19 cellular contexts compared by ENCODE assay signal in the genomic region with DNA sequence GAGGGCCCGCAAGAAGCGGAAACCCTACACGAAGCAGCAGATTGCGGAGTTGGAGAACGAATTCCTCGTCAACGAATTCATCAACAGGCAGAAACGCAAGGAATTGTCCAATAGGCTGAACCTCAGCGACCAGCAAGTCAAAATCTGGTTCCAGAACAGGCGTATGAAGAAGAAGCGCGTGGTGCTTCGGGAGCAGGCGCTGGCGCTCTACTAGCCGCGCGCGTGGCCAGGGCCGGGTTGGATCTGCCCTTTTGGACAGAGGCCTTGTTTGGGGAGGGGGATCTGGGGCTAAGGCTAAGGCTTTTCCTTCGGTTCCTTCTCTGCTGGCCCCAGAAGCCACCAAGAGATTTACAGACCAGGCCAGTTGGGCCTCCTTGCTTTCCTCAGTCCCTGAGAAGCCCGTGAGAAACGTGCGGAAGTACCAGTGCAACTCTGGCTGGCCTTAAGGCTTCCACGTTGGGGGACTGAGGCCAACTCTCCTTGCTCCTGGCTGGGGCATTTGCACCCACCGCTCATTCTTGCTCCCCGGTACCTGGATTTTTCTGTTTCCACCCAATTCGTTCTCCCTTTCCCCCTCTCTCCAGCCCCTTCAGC. TPM values are rescaled to one million over a fixed set of nuclear protein-coding genes. Genes with fewer than 3 reads are reported as not detected.
DNase-seq lines count a peak whose midpoint lies in the region; ATAC-seq, FAIRE-seq and TF ChIP-seq lines count a peak whose summit lies in the region.
"Had no signal": no experiment of that assay in that cellular context is flagged by ENCODE, and none has a peak within 500 bp of the region (broad histone marks: within the 10 kb centered on the region; RNA-seq: fewer than 3 reads in every experiment).

No MANE protein-coding gene starts in this region.

- in situ Hi-C loops in K562 (cut with MboI), result no loop called here

- H3K79me2 ChIP-seq in K562 (ENCODE audit: control insufficient read depth, insufficient read depth, low read length), result no peaks in the 10 kb centered on the region

- TF ChIP-seq POLR2A in K562 (conservative IDR thresholded peaks at IDR 0.05), result no peak
- TF ChIP-seq POLR2A in vagina (IDR thresholded peaks at IDR 0.05), result no peak
- no peak for TF ChIP-seq POLR2A in breast epithelium (IDR thresholded peaks at IDR 0.05)

- no peak for TF ChIP-seq EP300 in K562 (IDR thresholded peaks at IDR 0.05; ENCODE audit: low read length)

- CTCF ChIA-PET in K562 (lab: Yijun Ruan, JAX; ENCODE audit: low intra/inter-chr PET ratio), result no interaction called here

- WGBS in K562 (ENCODE audit: insufficient coverage, low coverage, missing lambda C conversion rate), result 24% methylated on average over 28 of the region's 28 CpGs

- H3K27ac ChIP-seq in K562 (ENCODE audit: extremely low read depth, low read depth, low read length), result no peak overlapping the region
- peak overlapping the region; percentile 91 for H3K27ac ChIP-seq in vagina
- no peak overlapping the region for H3K27ac ChIP-seq in breast epithelium
- H3K27ac ChIP-seq in dorsolateral prefrontal cortex, result no peak overlapping the region
- H3K27ac ChIP-seq: C4-2B, GM23248, RWPE1 had no signal

- TF ChIP-seq RAD21 in K562 (CRISPR knock-in tag; conservative IDR thresholded peaks at IDR 0.05 in 1 of 2, IDR thresholded peaks at IDR 0.05 in 1 of 2), result no peak

- H4K20me1 ChIP-seq in K562 (replicated peaks; ENCODE audit: control insufficient read depth, insufficient read depth, low read length), result peaks cover 16% of the 10 kb centered on the region; the same call in 1 of the 2 replicates

- BruUV-seq in K562 (replicated peaks; lab: Mats Ljungman, UMichigan), result no TSS peak

- H3K36me3 ChIP-seq in K562 (ENCODE audit: control insufficient read depth, insufficient read depth, low read length) (no peaks in the 10 kb centered on the region), vagina (no peaks in the 10 kb centered on the region), breast epithelium (no peaks in the 10 kb centered on the region)

- no peak for FAIRE-seq in K562 (lab: Jason Lieb, UNC)
- FAIRE-seq: GM12878 had no signal

- H3K9me1 ChIP-seq in K562 (ENCODE audit: control insufficient read depth, insufficient read depth, low read length), result no peaks in the 10 kb centered on the region

- no peak overlapping the region for H3K9ac ChIP-seq in K562 (ENCODE audit: insufficient read depth in 1 of 2, low read depth in 2 of 2, low read length in 2 of 2)
- H3K9ac ChIP-seq: GM23248 had no signal

- TF ChIP-seq CTCF in K562 (IDR thresholded peaks at IDR 0.05 in 2 of 3, conservative IDR thresholded peaks at IDR 0.05 in 1 of 3; ENCODE audit: insufficient read depth in 2 of 3, low read depth in 1 of 3, low read length in 3 of 3) (no peak), vagina (IDR thresholded peaks at IDR 0.05) (no peak), breast epithelium (IDR thresholded peaks at IDR 0.05) (no peak), dorsolateral prefrontal cortex (IDR thresholded peaks at IDR 0.05 in 54 of 56, conservative IDR thresholded peaks at IDR 0.05 in 2 of 56; ENCODE audit: low read depth in 1 of 56, partially characterized antibody in 56 of 56) (no peak)

- H3K4me2 ChIP-seq in K562 (ENCODE audit: insufficient read depth, low read length), result no peak overlapping the region

- no peak for ATAC-seq in K562
- no peak for ATAC-seq in HG03342 (IDR thresholded peaks at IDR 0.05; ENCODE audit: unreplicated experiment)
- ATAC-seq: GM12878 had no signal

- no peaks in the 10 kb centered on the region for H3K9me3 ChIP-seq in K562 (replicated peaks; ENCODE audit: control insufficient read depth, insufficient read depth, low read depth, low read length)
- H3K9me3 ChIP-seq in vagina, result no peaks in the 10 kb centered on the region
- H3K9me3 ChIP-seq in breast epithelium, result no peaks in the 10 kb centered on the region

- H3K4me3 ChIP-seq in K562 (no peak overlapping the region), vagina (peak overlapping the region; percentile 48 to 54), breast epithelium (no peak overlapping the region), dorsolateral prefrontal cortex (no peak overlapping the region)
- H3K4me3 ChIP-seq: GM12878, GM23248 had no signal

- H3K27me3 ChIP-seq in K562 (ENCODE audit: control insufficient read depth in 2 of 2, insufficient read depth in 2 of 2, low read length in 2 of 2), result peaks cover 72 to 84% of the 10 kb centered on the region in 2 experiments
- H3K27me3 ChIP-seq in vagina, result no peaks in the 10 kb centered on the region
- H3K27me3 ChIP-seq in breast epithelium, result peaks cover 41 to 100% of the 10 kb centered on the region in 2 donors
- H3K27me3 ChIP-seq in dorsolateral prefrontal cortex, result peaks cover 38 to 100% (median 100%) of the 10 kb centered on the region in 45 donors

- intact Hi-C loops in K562 (cut with micrococcal nuclease) (no loop called here), vagina (cut with DNase I) (no loop called here), breast epithelium (cut with DNase I; ENCODE audit: low total_unique reads) (no loop called here), dorsolateral prefrontal cortex (cut with DNase I) (no loop called here)

- H3K4me1 ChIP-seq in K562 (replicated peaks in 1 of 2; ENCODE audit: control insufficient read depth in 2 of 2, insufficient read depth in 2 of 2, low read length in 2 of 2) (peaks cover 8 to 31% of the 10 kb centered on the region in 2 experiments), vagina (peaks cover 63% of the 10 kb centered on the region), breast epithelium (peaks cover 4 to 6% of the 10 kb centered on the region in 2 donors)

- POLR2A ChIA-PET in K562 (lab: Yijun Ruan, JAX), result no interaction called here

- DNase-seq in activated T-cell treated with anti-CD3 and anti-CD28 coated beads, Interleukin-2, amount 50 U/mL, for 48 hours, result peak; percentile 16 to 17
- DNase-seq in activated T-cell treated with anti-CD3 and anti-CD28 coated beads, Interleukin-2, amount 50 U/mL, for 1 hour, result no peak
- DNase-seq in K562 (ENCODE audit: extremely low read depth in 1 of 4, low spot score in 3 of 4), result no peak
- DNase-seq in islet precursor cell, result peak; percentile 55
- no peak for DNase-seq in vagina (ENCODE audit: extremely low spot score in 2 of 2)
- no peak for DNase-seq in breast epithelium (ENCODE audit: low spot score in 2 of 2)
- no peak for DNase-seq in dorsolateral prefrontal cortex
- DNase-seq: GDM1, GM23248, NCI-H1048, NCI-H1436 treated with DMSO at 0.1 percent for 48 hours, NCI-H2029 treated with DMSO at 0.1 percent for 48 hours, NCI-H774 had no signal

- H2AFZ ChIP-seq in K562 (ENCODE audit: low read depth, low read length), result no peak overlapping the region
- H2AFZ ChIP-seq: GM23248 had no signal

RNA-seq across cellular contexts. Expression of gene HOXD12, which starts 1.0 kb away (rescaled TPM):
- not detected in 2 replicates for total RNA-seq in K562 (2011; cell fraction: chromatin; rRNA removed; ENCODE audit: low replicate concordance)
- not detected in 2 replicates for total RNA-seq in K562 (2011; cell fraction: nucleolus; rRNA removed)
- not detected in 2 replicates for total RNA-seq in K562 (2011; cell fraction: nucleoplasm; rRNA removed)
- total RNA-seq in K562 (2014; rRNA removed) (not detected in 2 replicates), K562 (2014; rRNA removed; fragmentation: Illumina TruSeq; extraction: Trizol) (not detected in 2 replicates), K562 (2015; rRNA removed; fragmentation: Illumina TruSeq; extraction: Trizol) (not detected in 2 replicates), K562 (2021) (not detected in 2 replicates), vagina (1.7 TPM), breast epithelium (not detected), dorsolateral prefrontal cortex (not detected)
- polyA plus RNA-seq in K562 (2011; rRNA removed) (not detected in 2 replicates), K562 (2014; fragmentation: Illumina TruSeq; extraction: Trizol) (not detected in 2 replicates), K562 (2014; fragmentation: Nextera tagmentation; extraction: Ambion mirVana) (not detected), K562 (2014; rRNA removed) (not detected in 2 replicates)
- polyA plus RNA-seq in K562 (2011; cell fraction: cytosol; rRNA removed), result not detected in 2 replicates
- polyA plus RNA-seq in K562 (2011; cell fraction: nucleus; rRNA removed), result not detected in 2 replicates
- not detected in 2 replicates for polyA plus RNA-seq in K562 (2012)
- polyA minus RNA-seq in K562 (2011; rRNA and poly(A)+ RNA removed), result not detected in 2 replicates
- not detected in 2 replicates for polyA minus RNA-seq in K562 (2011; cell fraction: cytosol; rRNA and poly(A)+ RNA removed)
- polyA minus RNA-seq in K562 (2011; cell fraction: nucleus; rRNA and poly(A)+ RNA removed), result not detected in 2 replicates
- total RNA-seq: GM12878, MCF 10A had no signal
- polyA plus RNA-seq: GM12878 had no signal

RNA-seq across cellular contexts. Expression of gene HOXD11, which starts 6.4 kb away (rescaled TPM):
- total RNA-seq in K562 (2011; cell fraction: chromatin; rRNA removed; ENCODE audit: low replicate concordance), result not detected in 2 replicates
- not detected in 2 replicates for total RNA-seq in K562 (2011; cell fraction: nucleolus; rRNA removed)
- total RNA-seq in K562 (2011; cell fraction: nucleoplasm; rRNA removed), result not detected in 2 replicates
- total RNA-seq in K562 (2014; rRNA removed) (not detected in 2 replicates), K562 (2014; rRNA removed; fragmentation: Illumina TruSeq; extraction: Trizol) (not detected in 2 replicates), K562 (2015; rRNA removed; fragmentation: Illumina TruSeq; extraction: Trizol) (not detected in 2 replicates), K562 (2021) (not detected in 2 replicates), vagina (19.4 TPM), breast epithelium (under 1 TPM in 1 of 3 donors, not detected in 2; 0.66 TPM), dorsolateral prefrontal cortex (not detected)
- polyA plus RNA-seq in K562 (2011; rRNA removed) (not detected in 2 replicates), K562 (2014; fragmentation: Illumina TruSeq; extraction: Trizol) (not detected in 2 replicates), K562 (2014; fragmentation: Nextera tagmentation; extraction: Ambion mirVana) (not detected), K562 (2014; rRNA removed) (not detected in 2 replicates)
- polyA plus RNA-seq in K562 (2011; cell fraction: cytosol; rRNA removed), result not detected in 2 replicates
- not detected in 2 replicates for polyA plus RNA-seq in K562 (2011; cell fraction: nucleus; rRNA removed)
- polyA plus RNA-seq in K562 (2012), result not detected in 2 replicates
- not detected in 2 replicates for polyA minus RNA-seq in K562 (2011; rRNA and poly(A)+ RNA removed)
- not detected in 2 replicates for polyA minus RNA-seq in K562 (2011; cell fraction: cytosol; rRNA and poly(A)+ RNA removed)
- not detected in 2 replicates for polyA minus RNA-seq in K562 (2011; cell fraction: nucleus; rRNA and poly(A)+ RNA removed)
- total RNA-seq: GM12878, MCF 10A, NCI-H460 had no signal
- polyA plus RNA-seq: GM12878 had no signal

RNA-seq across cellular contexts. Expression of gene HOXD13, which starts 8.1 kb away (rescaled TPM):
- not detected in 2 replicates for total RNA-seq in K562 (2011; cell fraction: chromatin; rRNA removed; ENCODE audit: low replicate concordance)
- not detected in 2 replicates for total RNA-seq in K562 (2011; cell fraction: nucleolus; rRNA removed)
- total RNA-seq in K562 (2011; cell fraction: nucleoplasm; rRNA removed), result not detected in 2 replicates
- not detected in 2 replicates for total RNA-seq in K562 (2014; rRNA removed)
- total RNA-seq in K562 (2014; rRNA removed; fragmentation: Illumina TruSeq; extraction: Trizol), result not detected in 2 replicates
- not detected in 2 replicates for total RNA-seq in K562 (2015; rRNA removed; fragmentation: Illumina TruSeq; extraction: Trizol)
- total RNA-seq in K562 (2021), result not detected in 2 replicates
- polyA plus RNA-seq in K562 (2011; rRNA removed), result 0.03 TPM in 1 of 2 replicates, not detected in the other
- 0.07 TPM in 1 of 2 replicates, not detected in the other for polyA plus RNA-seq in K562 (2011; cell fraction: cytosol; rRNA removed)
- polyA plus RNA-seq in K562 (2011; cell fraction: nucleus; rRNA removed), result not detected in 2 replicates
- 0.04 TPM in 1 of 2 replicates, not detected in the other for polyA plus RNA-seq in K562 (2012)
- polyA plus RNA-seq in K562 (2014; fragmentation: Illumina TruSeq; extraction: Trizol), result 0.04 TPM in 1 of 2 replicates, not detected in the other
- not detected for polyA plus RNA-seq in K562 (2014; fragmentation: Nextera tagmentation; extraction: Ambion mirVana)
- polyA plus RNA-seq in K562 (2014; rRNA removed), result not detected in 2 replicates
- not detected in 2 replicates for polyA minus RNA-seq in K562 (2011; rRNA and poly(A)+ RNA removed)
- not detected in 2 replicates for polyA minus RNA-seq in K562 (2011; cell fraction: cytosol; rRNA and poly(A)+ RNA removed)
- polyA minus RNA-seq in K562 (2011; cell fraction: nucleus; rRNA and poly(A)+ RNA removed), result not detected in 2 replicates
- total RNA-seq in vagina, result 15.7 TPM
- not detected for total RNA-seq in breast epithelium
- not detected for total RNA-seq in dorsolateral prefrontal cortex
- total RNA-seq: GM12878, MCF 10A had no signal
- polyA plus RNA-seq: GM12878 had no signal

RNA-seq across cellular contexts. Expression of gene HOXD10, which starts 15.9 kb away (rescaled TPM):
- total RNA-seq in K562 (2011; cell fraction: chromatin; rRNA removed; ENCODE audit: low replicate concordance), result not detected in 2 replicates
- not detected in 2 replicates for total RNA-seq in K562 (2011; cell fraction: nucleolus; rRNA removed)
- not detected in 2 replicates for total RNA-seq in K562 (2011; cell fraction: nucleoplasm; rRNA removed)
- total RNA-seq in K562 (2014; rRNA removed) (not detected in 2 replicates), K562 (2014; rRNA removed; fragmentation: Illumina TruSeq; extraction: Trizol) (not detected in 2 replicates), K562 (2015; rRNA removed; fragmentation: Illumina TruSeq; extraction: Trizol) (not detected in 2 replicates), K562 (2021) (not detected in 2 replicates), vagina (19.6 TPM), breast epithelium (1 to 10 TPM in 2 of 3 donors, not detected in 1; 1.6 to 5.2 TPM), dorsolateral prefrontal cortex (under 1 TPM in 1 of 120 experiments, not detected in 119; 0.24 TPM)
- polyA plus RNA-seq in K562 (2011; rRNA removed) (not detected in 2 replicates), K562 (2014; fragmentation: Illumina TruSeq; extraction: Trizol) (not detected in 2 replicates), K562 (2014; fragmentation: Nextera tagmentation; extraction: Ambion mirVana) (not detected), K562 (2014; rRNA removed) (not detected in 2 replicates)
- not detected in 2 replicates for polyA plus RNA-seq in K562 (2011; cell fraction: cytosol; rRNA removed)
- polyA plus RNA-seq in K562 (2011; cell fraction: nucleus; rRNA removed), result not detected in 2 replicates
- not detected in 2 replicates for polyA plus RNA-seq in K562 (2012)
- not detected in 2 replicates for polyA minus RNA-seq in K562 (2011; rRNA and poly(A)+ RNA removed)
- not detected in 2 replicates for polyA minus RNA-seq in K562 (2011; cell fraction: cytosol; rRNA and poly(A)+ RNA removed)
- not detected in 2 replicates for polyA minus RNA-seq in K562 (2011; cell fraction: nucleus; rRNA and poly(A)+ RNA removed)
- total RNA-seq: GM12878, MCF 10A had no signal
- polyA plus RNA-seq: GM12878 had no signal

RNA-seq across cellular contexts. Expression of gene EVX2, which starts 16.9 kb away (rescaled TPM):
- total RNA-seq in K562 (2011; cell fraction: chromatin; rRNA removed; ENCODE audit: low replicate concordance), result 0.09 TPM in 1 of 2 replicates, not detected in the other
- not detected in 2 replicates for total RNA-seq in K562 (2011; cell fraction: nucleolus; rRNA removed)
- total RNA-seq in K562 (2011; cell fraction: nucleoplasm; rRNA removed), result 0.07 TPM in 1 of 2 replicates, not detected in the other
- total RNA-seq in K562 (2014; rRNA removed), result 0.04 TPM in 1 of 2 replicates, not detected in the other
- total RNA-seq in K562 (2014; rRNA removed; fragmentation: Illumina TruSeq; extraction: Trizol), result not detected in 2 replicates
- not detected in 2 replicates for total RNA-seq in K562 (2015; rRNA removed; fragmentation: Illumina TruSeq; extraction: Trizol)
- total RNA-seq in K562 (2021), result not detected in 2 replicates
- polyA plus RNA-seq in K562 (2011; rRNA removed), result not detected in 2 replicates
- not detected in 2 replicates for polyA plus RNA-seq in K562 (2011; cell fraction: cytosol; rRNA removed)
- polyA plus RNA-seq in K562 (2011; cell fraction: nucleus; rRNA removed), result not detected in 2 replicates
- 0.01 TPM in 1 of 2 replicates, not detected in the other for polyA plus RNA-seq in K562 (2012)
- polyA plus RNA-seq in K562 (2014; fragmentation: Illumina TruSeq; extraction: Trizol), result not detected in 2 replicates
- polyA plus RNA-seq in K562 (2014; fragmentation: Nextera tagmentation; extraction: Ambion mirVana), result not detected
- polyA plus RNA-seq in K562 (2014; rRNA removed), result not detected in 2 replicates
- polyA minus RNA-seq in K562 (2011; rRNA and poly(A)+ RNA removed), result not detected in 2 replicates
- not detected in 2 replicates for polyA minus RNA-seq in K562 (2011; cell fraction: cytosol; rRNA and poly(A)+ RNA removed)
- not detected in 2 replicates for polyA minus RNA-seq in K562 (2011; cell fraction: nucleus; rRNA and poly(A)+ RNA removed)
- total RNA-seq in vagina, result 0.98 TPM
- not detected for total RNA-seq in breast epithelium
- total RNA-seq in dorsolateral prefrontal cortex, result under 1 TPM in 1 of 120 experiments, not detected in 119; 0.13 TPM
- total RNA-seq: GM12878, GM23248, MCF 10A, NCI-H460 had no signal
- polyA plus RNA-seq: GM12878, GM23248 had no signal

Comparison
In these comparisons a context has a peak if more than half of its experiments do, and no peak if none do; other contexts are left out.
1. DNase-seq: peak in activated T-cell treated with anti-CD3 and anti-CD28 coated beads, Interleukin-2, amount 50 U/mL, for 48 hours (2 of 2) and islet precursor cell (single experiment); none in activated T-cell treated with anti-CD3 and anti-CD28 coated beads, Interleukin-2, amount 50 U/mL, for 1 hour (single experiment), K562 (0 of 4), vagina (0 of 2), breast epithelium (0 of 2) and dorsolateral prefrontal cortex (0 of 10).
2. H3K4me3 ChIP-seq: peak in vagina (2 of 2); none in K562 (single experiment), breast epithelium (0 of 3) and dorsolateral prefrontal cortex (0 of 59).
3. RNA of gene HOXD11, which starts 6.4 kb away (total RNA-seq): 19.4 TPM in vagina (single experiment); 0.66 TPM in breast epithelium, not detected in K562 and not detected in dorsolateral prefrontal cortex; every median in the first group is over 10 times any median in the second.
4. RNA of gene HOXD13, which starts 8.1 kb away (total RNA-seq): 15.7 TPM in vagina (single experiment); not detected in K562, not detected in breast epithelium and not detected in dorsolateral prefrontal cortex; every median in the first group is over 10 times any median in the second.